Comparison of ENCODE assay signal across 11 cellular contexts in genomic region chr11:124183045-124183444, GRCh38. TPM values are rescaled to one million over a fixed set of nuclear protein-coding genes. Genes with fewer than 3 reads are reported as not detected.
"Had no signal": no experiment of that assay in that cellular context is flagged by ENCODE, and none has a peak within 500 bp of the region (broad histone marks: within the 10 kb centered on the region; RNA-seq: fewer than 3 reads in every experiment).

Gene OR10D3, plus strand, starts transcription at chr11:124183345. Its CDS starts 1,925 bp downstream, at chr11:124185270.

- H3K27ac ChIP-seq: GM23248, HL-60 had no signal

- DNase-seq: GM23248, GOT3, H7, HFFc6 had no signal

- H3K4me3 ChIP-seq: GM23248, HAP-1 had no signal

- H3K9me3 ChIP-seq: HAP-1 had no signal

- H2AFZ ChIP-seq: GM23248 had no signal

- H3K36me3 ChIP-seq: HAP-1 had no signal

- H3K9ac ChIP-seq: GM23248 had no signal

- FAIRE-seq: HepG2 had no signal

- ATAC-seq: HCT116, HepG2 had no signal

- H3K4me1 ChIP-seq: HAP-1 had no signal

RNA-seq across cellular contexts. Expression of gene OR10D3, which starts in this region (rescaled TPM):
- total RNA-seq: GM23248, H4, H7, HepG2, HFFc6, HT1080 had no signal
- polyA plus RNA-seq: GM23248, HepG2, IgD-negative memory B cell had no signal
